In the genomic region with DNA sequence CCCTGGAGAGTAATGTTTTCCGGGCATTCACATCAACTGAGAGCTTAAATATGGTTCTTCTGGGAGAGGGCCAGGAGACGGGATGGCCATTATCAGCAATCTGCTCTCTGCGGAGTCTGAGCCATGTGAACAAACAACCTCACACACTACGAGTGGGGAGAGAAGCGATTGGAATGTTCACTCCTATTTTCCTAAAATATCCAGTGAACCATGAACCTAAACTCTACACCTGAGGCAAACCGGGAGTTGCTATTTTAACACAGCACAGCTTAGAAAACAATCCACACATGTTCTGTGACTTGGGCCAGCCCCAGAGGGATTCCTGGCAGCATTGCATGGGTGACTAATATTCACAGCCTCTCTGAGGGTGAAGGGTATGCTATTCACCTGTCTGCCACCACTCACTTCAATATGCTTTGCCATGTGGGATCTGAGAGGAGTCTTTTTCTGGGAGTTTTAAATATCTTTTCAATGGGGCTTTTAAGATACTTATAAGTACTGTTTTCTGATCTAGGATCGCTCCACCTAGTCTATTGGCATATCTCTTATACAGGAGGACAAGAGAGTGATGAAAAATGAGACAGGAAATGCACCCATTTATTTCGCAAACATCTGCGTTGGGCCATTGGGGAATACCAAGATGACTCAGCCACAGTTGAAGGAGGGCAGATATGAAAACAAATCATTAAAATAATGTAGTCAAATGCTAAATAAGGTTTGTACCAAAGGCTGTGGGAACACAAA, we compare ENCODE assay signal across 8 cellular contexts.
DNase-seq lines count a peak whose midpoint lies in the region; ATAC-seq and TF ChIP-seq lines count a peak whose summit lies in the region.

No MANE protein-coding gene starts in this region.

- ATAC-seq in activated CD4-positive, alpha-beta T cell treated with anti-CD3 and anti-CD28 coated beads for 36 hours = peak; percentile 92
- peak; percentile 44 for ATAC-seq in naive thymus-derived CD4-positive, alpha-beta T cell

- H3K4me1 ChIP-seq in naive thymus-derived CD4-positive, alpha-beta T cell (ENCODE audit: control insufficient read depth in 2 of 2, insufficient read depth in 2 of 2, low read length in 2 of 2) = peaks cover 0 to 2% of the 10 kb centered on the region in 2 donors

- peak overlapping the region; percentile 58 for H3K27ac Mint-ChIP-seq in activated CD4-positive, alpha-beta T cell treated with anti-CD3 and anti-CD28 coated beads for 36 hours
- peak overlapping the region; percentile 37 for H3K27ac Mint-ChIP-seq in HFFc6
- peak overlapping the region in 3 of 9 donors; percentile 1 to 46 (median 12) for H3K27ac Mint-ChIP-seq in naive thymus-derived CD4-positive, alpha-beta T cell

- peaks cover 36% of the 10 kb centered on the region for H3K4me1 Mint-ChIP-seq in activated CD4-positive, alpha-beta T cell treated with anti-CD3 and anti-CD28 coated beads for 36 hours
- peaks cover 53% of the 10 kb centered on the region for H3K4me1 Mint-ChIP-seq in HFFc6 (ENCODE audit: low read depth)
- H3K4me1 Mint-ChIP-seq in naive thymus-derived CD4-positive, alpha-beta T cell = peaks cover 8 to 30% (median 23%) of the 10 kb centered on the region in 7 donors

- H3K9me3 ChIP-seq in naive thymus-derived CD4-positive, alpha-beta T cell (ENCODE audit: control insufficient read depth in 2 of 3, low read length in 3 of 3) = no peaks in the 10 kb centered on the region

- H3K36me3 Mint-ChIP-seq in activated CD4-positive, alpha-beta T cell treated with anti-CD3 and anti-CD28 coated beads for 36 hours (ENCODE audit: low read depth) = no peaks in the 10 kb centered on the region
- H3K36me3 Mint-ChIP-seq in HFFc6 (ENCODE audit: low read depth) = peaks cover 4% of the 10 kb centered on the region; the same call in 1 of the 2 replicates
- H3K36me3 Mint-ChIP-seq in naive thymus-derived CD4-positive, alpha-beta T cell = peaks cover 0 to 10% (median 0%) of the 10 kb centered on the region in 5 donors

- intact Hi-C loops in activated CD4-positive, alpha-beta T cell treated with anti-CD3 and anti-CD28 coated beads for 36 hours (cut with DNase I, micrococcal nuclease) = no loop called here
- intact Hi-C loops in naive thymus-derived CD4-positive, alpha-beta T cell (cut with micrococcal nuclease) = no loop called here

- no peak overlapping the region for H3K27ac ChIP-seq in naive thymus-derived CD4-positive, alpha-beta T cell (ENCODE audit: low read depth, low read length)

- CTCF ChIA-PET in activated CD4-positive, alpha-beta T cell treated with anti-CD3 and anti-CD28 coated beads for 36 hours (lab: Charles Lee) = interaction anchor here (0.6 kb wide), 2 partner anchors 373 to 378 kb away, joined by 3 read pairs; no protein-coding TSS in a partner anchor
- CTCF ChIA-PET in naive thymus-derived CD4-positive, alpha-beta T cell (lab: Charles Lee) = no interaction called here

- no peak for TF ChIP-seq CTCF in HFFc6 (IDR thresholded peaks at IDR 0.05)
- TF ChIP-seq CTCF in cardiac fibroblast (IDR thresholded peaks at IDR 0.05; ENCODE audit: low read depth, low read length) = no peak

- no peak overlapping the region for H3K4me3 Mint-ChIP-seq in activated CD4-positive, alpha-beta T cell treated with anti-CD3 and anti-CD28 coated beads for 36 hours
- H3K4me3 Mint-ChIP-seq in HFFc6 = peak overlapping the region; percentile 7
- peak overlapping the region in 1 of 10 donors; percentile 5 for H3K4me3 Mint-ChIP-seq in naive thymus-derived CD4-positive, alpha-beta T cell

- POLR2A ChIA-PET in activated CD4-positive, alpha-beta T cell treated with anti-CD3 and anti-CD28 coated beads for 36 hours (lab: Charles Lee) = no interaction called here
- POLR2A ChIA-PET in naive thymus-derived CD4-positive, alpha-beta T cell (lab: Charles Lee) = no interaction called here

- H3K9me3 Mint-ChIP-seq in activated CD4-positive, alpha-beta T cell treated with anti-CD3 and anti-CD28 coated beads for 36 hours (ENCODE audit: low read depth) = no peaks in the 10 kb centered on the region
- no peaks in the 10 kb centered on the region for H3K9me3 Mint-ChIP-seq in HFFc6
- H3K9me3 Mint-ChIP-seq in naive thymus-derived CD4-positive, alpha-beta T cell = peaks cover 0 to 12% (median 0%) of the 10 kb centered on the region in 11 donors

- DNase-seq in activated CD4-positive, alpha-beta T cell treated with anti-CD3 and anti-CD28 coated beads for 36 hours = peak; percentile 57
- no peak for DNase-seq in activated CD4-positive, alpha-beta T cell treated with anti-CD3 and anti-CD28 coated beads for 1 hour
- DNase-seq in HFFc6 = peak; percentile 52
- peak; percentile 33 for DNase-seq in NCI-H1694 treated with DMSO at 0.1 percent for 48 hours (lab: John Stamatoyannopoulos, UW)
- peak; percentile 83 to 90 for DNase-seq in cardiac fibroblast (ENCODE audit: low read depth in 2 of 2)
- no peak for DNase-seq in naive thymus-derived CD4-positive, alpha-beta T cell
- no peak for DNase-seq in mesenteric fat pad (ENCODE audit: low spot score)
- no peak for DNase-seq in NCI-H146 treated with DMSO at 0.1 percent for 48 hours (lab: John Stamatoyannopoulos, UW; ENCODE audit: unreplicated experiment)

- H3K27me3 Mint-ChIP-seq in activated CD4-positive, alpha-beta T cell treated with anti-CD3 and anti-CD28 coated beads for 36 hours = peaks cover 18% of the 10 kb centered on the region
- H3K27me3 Mint-ChIP-seq in HFFc6 (ENCODE audit: insufficient read depth) = peaks cover 5% of the 10 kb centered on the region
- peaks cover 0 to 11% (median 5%) of the 10 kb centered on the region in 5 donors for H3K27me3 Mint-ChIP-seq in naive thymus-derived CD4-positive, alpha-beta T cell

- no peak overlapping the region for H3K4me3 ChIP-seq in cardiac fibroblast (replicated peaks in 1 of 2; ENCODE audit: low read depth in 2 of 2, low read length in 2 of 2)
- H3K4me3 ChIP-seq in naive thymus-derived CD4-positive, alpha-beta T cell (ENCODE audit: low read length) = no peak overlapping the region

- H3K36me3 ChIP-seq in naive thymus-derived CD4-positive, alpha-beta T cell (ENCODE audit: control insufficient read depth in 2 of 3, insufficient read depth in 3 of 3, low read length in 3 of 3) = no peaks in the 10 kb centered on the region

- no peaks in the 10 kb centered on the region for H3K27me3 ChIP-seq in naive thymus-derived CD4-positive, alpha-beta T cell (ENCODE audit: control insufficient read depth in 2 of 2, insufficient read depth in 2 of 2, low read length in 2 of 2)

Comparison
In these comparisons a context has a peak if more than half of its experiments do, and no peak if none do; other contexts are left out.
1. DNase-seq: peak in activated CD4-positive, alpha-beta T cell treated with anti-CD3 and anti-CD28 coated beads for 36 hours (single experiment), HFFc6 (single experiment), NCI-H1694 treated with DMSO at 0.1 percent for 48 hours (single experiment) and cardiac fibroblast (2 of 2); none in activated CD4-positive, alpha-beta T cell treated with anti-CD3 and anti-CD28 coated beads for 1 hour (single experiment), naive thymus-derived CD4-positive, alpha-beta T cell (0 of 9), mesenteric fat pad (single experiment) and NCI-H146 treated with DMSO at 0.1 percent for 48 hours (single experiment).